ENCODE assay signal across 13 cellular contexts in genomic region chr3:59388555-59389280, GRCh38.
DNase-seq lines count a peak whose midpoint lies in the region; ATAC-seq, FAIRE-seq and TF ChIP-seq lines count a peak whose summit lies in the region.
"Had no signal": no experiment of that assay in that cellular context is flagged by ENCODE, and none has a peak within 500 bp of the region (broad histone marks: within the 10 kb centered on the region; RNA-seq: fewer than 3 reads in every experiment).

No MANE protein-coding gene starts in this region.

- no peaks in the 10 kb centered on the region for H3K9me3 ChIP-seq in breast epithelium
- no peaks in the 10 kb centered on the region for H3K9me3 ChIP-seq in right lobe of liver

- no TSS peak for BruUV-seq in MCF 10A (replicated peaks; lab: Mats Ljungman, UMichigan)

- H3K27me3 ChIP-seq in breast epithelium = no peaks in the 10 kb centered on the region
- no peaks in the 10 kb centered on the region for H3K27me3 ChIP-seq in right lobe of liver
- H3K27me3 ChIP-seq: BLaER1 had no signal

- H3K4me3 ChIP-seq in breast epithelium (no peak overlapping the region), right lobe of liver (no peak overlapping the region)
- H3K4me3 ChIP-seq: BLaER1, skin epidermis had no signal

- CTCF ChIA-PET in MCF 10A (lab: Yijun Ruan, JAX) = interaction anchor here (0.6 to 0.7 kb wide), 2 partner anchors 14 to 394 kb away, joined by 3 to 4 read pairs; no protein-coding TSS in a partner anchor
- CTCF ChIA-PET in RWPE1 (lab: Yijun Ruan, JAX) = no interaction called here

- TF ChIP-seq POLR2A in breast epithelium (IDR thresholded peaks at IDR 0.05) (no peak), right lobe of liver (IDR thresholded peaks at IDR 0.05) (no peak)

- H3K36me3 ChIP-seq in breast epithelium (no peaks in the 10 kb centered on the region), right lobe of liver (no peaks in the 10 kb centered on the region)
- H3K36me3 ChIP-seq: BLaER1 had no signal

- WGBS in right lobe of liver (ENCODE audit: insufficient coverage, low coverage, low lambda C conversion rate, missing lambda C conversion rate) = 62% methylated on average over 3 of the region's 3 CpGs

- H3K9me3 Mint-ChIP-seq in MCF 10A (ENCODE audit: unreplicated experiment) (no peaks in the 10 kb centered on the region), nephron progenitor cell (peaks cover 20% of the 10 kb centered on the region)

- H3K27ac ChIP-seq in breast epithelium (no peak overlapping the region), RWPE1 (no peak overlapping the region), right lobe of liver (no peak overlapping the region)
- H3K27ac ChIP-seq: BLaER1 had no signal

- H3K4me1 Mint-ChIP-seq in MCF 10A (ENCODE audit: insufficient read depth, unreplicated experiment) (peaks cover 7% of the 10 kb centered on the region), nephron progenitor cell (peaks cover 14% of the 10 kb centered on the region)

- H3K4me1 ChIP-seq in breast epithelium (no peaks in the 10 kb centered on the region), right lobe of liver (no peaks in the 10 kb centered on the region)
- H3K4me1 ChIP-seq: BLaER1 had no signal

- FAIRE-seq in D721Med (lab: Jason Lieb, UNC) = no peak
- FAIRE-seq: islet of Langerhans had no signal

- no peak for TF ChIP-seq CTCF in MCF 10A (IDR thresholded peaks at IDR 0.05; ENCODE audit: unreplicated experiment)
- TF ChIP-seq CTCF in breast epithelium (IDR thresholded peaks at IDR 0.05) = no peak
- no peak for TF ChIP-seq CTCF in RWPE1 (conservative IDR thresholded peaks at IDR 0.05; ENCODE audit: low read depth)
- no peak for TF ChIP-seq CTCF in right lobe of liver (IDR thresholded peaks at IDR 0.05)
- TF ChIP-seq CTCF in D721Med (IDR thresholded peaks at IDR 0.05; ENCODE audit: insufficient read depth, missing control alignments) = no peak
- no peak for TF ChIP-seq CTCF in nephron progenitor cell (IDR thresholded peaks at IDR 0.05)

- DNase-seq in MCF 10A (ENCODE audit: unreplicated experiment) (peak; percentile 14), breast epithelium (ENCODE audit: low spot score in 2 of 2) (no peak), RWPE1 (ENCODE audit: low spot score) (peak; percentile 2), right lobe of liver (no peak), D721Med (ENCODE audit: insufficient read length, low spot score) (no peak), nephron progenitor cell (no peak)
- no peak for DNase-seq in stimulated activated naive CD8-positive, alpha-beta T cell treated with anti-CD3 and anti-CD28 coated beads, Interleukin-15, Interleukin-2, amounts not matched to agents 100 U/mL and 50 U/mL, for 24 hours
- DNase-seq: NCI-H1694, trophoblast cell had no signal

- ATAC-seq in HG02870 (IDR thresholded peaks at IDR 0.05; ENCODE audit: unreplicated experiment) (peak; percentile 79), right lobe of liver (no peak)
- ATAC-seq in stimulated activated naive CD8-positive, alpha-beta T cell treated with anti-CD3 and anti-CD28 coated beads, Interleukin-15, Interleukin-2, amounts not matched to agents 100 U/mL and 50 U/mL, for 24 hours = peak; percentile 86

- H3K27me3 Mint-ChIP-seq in MCF 10A (ENCODE audit: insufficient read depth, unreplicated experiment) (no peaks in the 10 kb centered on the region), nephron progenitor cell (ENCODE audit: low read depth, poor library complexity) (no peaks in the 10 kb centered on the region)

- H3K27ac Mint-ChIP-seq in MCF 10A (ENCODE audit: low read depth, unreplicated experiment) (no peak overlapping the region), nephron progenitor cell (no peak overlapping the region)

- H3K36me3 Mint-ChIP-seq in MCF 10A (ENCODE audit: insufficient read depth, unreplicated experiment) (no peaks in the 10 kb centered on the region), nephron progenitor cell (ENCODE audit: low read depth) (no peaks in the 10 kb centered on the region)

- POLR2A ChIA-PET in MCF 10A (lab: Yijun Ruan, JAX) (no interaction called here), RWPE1 (lab: Yijun Ruan, JAX; ENCODE audit: low non-redundant PET) (no interaction called here)

- intact Hi-C loops in MCF 10A (cut with micrococcal nuclease) = no loop called here
- intact Hi-C loops in breast epithelium (cut with DNase I; ENCODE audit: low total_unique reads) = no loop called here
- intact Hi-C loops in right lobe of liver (cut with DNase I) = no loop called here

- H3K4me3 Mint-ChIP-seq in MCF 10A (ENCODE audit: unreplicated experiment) (no peak overlapping the region), nephron progenitor cell (no peak overlapping the region)

Comparison
In these comparisons a context has a peak if more than half of its experiments do, and no peak if none do; other contexts are left out.
1. DNase-seq: peak in MCF 10A (single experiment) and RWPE1 (single experiment); none in breast epithelium (0 of 2), stimulated activated naive CD8-positive, alpha-beta T cell treated with anti-CD3 and anti-CD28 coated beads, Interleukin-15, Interleukin-2, amounts not matched to agents 100 U/mL and 50 U/mL, for 24 hours (single experiment), right lobe of liver (0 of 3), D721Med (single experiment) and nephron progenitor cell (single experiment).
2. ATAC-seq: peak in HG02870 (single experiment) and stimulated activated naive CD8-positive, alpha-beta T cell treated with anti-CD3 and anti-CD28 coated beads, Interleukin-15, Interleukin-2, amounts not matched to agents 100 U/mL and 50 U/mL, for 24 hours (single experiment); none in right lobe of liver (0 of 4).